ENCODE assay signal across 26 cellular contexts in genomic region chr14:88421286-88421685, GRCh38. TPM values are rescaled to one million over a fixed set of nuclear protein-coding genes. Genes with fewer than 3 reads are reported as not detected.
DNase-seq lines count a peak whose midpoint lies in the region; ATAC-seq lines count a peak whose summit lies in the region.
"Had no signal": no experiment of that assay in that cellular context is flagged by ENCODE, and none has a peak within 500 bp of the region (broad histone marks: within the 10 kb centered on the region; RNA-seq: fewer than 3 reads in every experiment).

No MANE protein-coding gene starts in this region.

- peak; percentile 79 for DNase-seq in EH (ENCODE audit: low read depth)
- DNase-seq in SK-N-DZ (ENCODE audit: low spot score), result peak; percentile 1
- DNase-seq in fibroblast of gingiva (ENCODE audit: low read depth), result peak; percentile 43
- peak; percentile 2 for DNase-seq in myocyte (ENCODE audit: low read depth)
- DNase-seq in NCI-H1694 (lab: John Stamatoyannopoulos, UW), result no peak
- DNase-seq in NCI-H146 (lab: John Stamatoyannopoulos, UW), result no peak
- DNase-seq in iPS-NIHi7 (ENCODE audit: extremely low spot score), result no peak
- DNase-seq: activated CD4-positive, alpha-beta T cell treated with anti-CD3 and anti-CD28 coated beads for 1 hour; activated CD8-positive, alpha-beta memory T cell treated with anti-CD3 and anti-CD28 coated beads, Interleukin-2, amount 50 U/mL, for 48 hours; activated CD8-positive, alpha-beta T cell treated with anti-CD3 and anti-CD28 coated beads for 36 hours; activated naive CD4-positive, alpha-beta T cell treated with Interleukin-2 at 50 U/mL for 16 hours; adrenal gland; C1 segment of cervical spinal cord; Kasumi-1; kidney glomerular epithelial cell; midbrain; naive thymus-derived CD8-positive, alpha-beta T cell; NCI-H1417; NCI-H2081 treated with DMSO at 0.1 percent for 48 hours; Right ventricle myocardium superior; sigmoid colon; stimulated activated CD4-positive, alpha-beta T cell treated with anti-CD3 and anti-CD28 coated beads, Interleukin-4, amount 100 ng/mL, for 1 hour; stomach; tibial artery had no signal

- ATAC-seq in HG02763 (IDR thresholded peaks at IDR 0.05; ENCODE audit: unreplicated experiment), result no peak
- ATAC-seq: activated CD8-positive, alpha-beta T cell treated with anti-CD3 and anti-CD28 coated beads for 36 hours; HepG2; naive thymus-derived CD8-positive, alpha-beta T cell had no signal

RNA-seq across cellular contexts. Expression of gene SPATA7, which starts 35.8 kb away (rescaled TPM):
- 7.8 and 12.1 TPM in 2 replicates for polyA plus RNA-seq in SK-N-DZ (2014; cell fraction: cytosol; rRNA removed)
- polyA plus RNA-seq in SK-N-DZ (2014; cell fraction: nucleus; rRNA removed), result 9.0 and 11.5 TPM in 2 replicates
- total RNA-seq in myocyte, result 12.1 and 14.5 TPM in 2 replicates
- 3.5 TPM for polyA plus RNA-seq in myocyte (2012)

Comparison
In these comparisons a context has a peak if more than half of its experiments do, and no peak if none do; other contexts are left out.
1. DNase-seq: peak in EH (single experiment), SK-N-DZ (single experiment), fibroblast of gingiva (single experiment) and myocyte (single experiment); none in NCI-H1694 (single experiment), NCI-H146 (single experiment) and iPS-NIHi7 (single experiment).